10 cellular contexts compared by ENCODE assay signal in genomic region chr13:27168870-27169525, GRCh38. TPM values are rescaled to one million over a fixed set of nuclear protein-coding genes. Genes with fewer than 3 reads are reported as not detected.
A peak's percentile ranks its signal among the peaks of the same experiment; 100 is the strongest.
DNase-seq lines count a peak whose midpoint lies in the region; ATAC-seq, FAIRE-seq and TF ChIP-seq lines count a peak whose summit lies in the region.
"Had no signal": no experiment of that assay in that cellular context is flagged by ENCODE, and none has a peak within 500 bp of the region (broad histone marks: within the 10 kb centered on the region; RNA-seq: fewer than 3 reads in every experiment).

No MANE protein-coding gene starts in this region.

- CTCF ChIA-PET in GM12878 (lab: Yijun Ruan, JAX), result interaction anchor here (1.7 to 1.9 kb wide), 2 partner anchors 24 to 102 kb away, joined by 5 to 6 read pairs; partner anchors contain the start of gene RASL11A

- in situ Hi-C loops in GM23248 (cut with MboI), result no loop called here
- in situ Hi-C loops in GM12878 (cut with MboI), result no loop called here

- no peak for TF ChIP-seq RAD21 in GM12878 (IDR thresholded peaks at IDR 0.05; ENCODE audit: insufficient read depth, low read depth, low read length)

- no peak for FAIRE-seq in GM12878 (lab: Jason Lieb, UNC)

- H3K4me3 ChIP-seq in AG09309 (ENCODE audit: control insufficient read depth, low read depth, low read length) (no peak overlapping the region), GM23248 (peak overlapping the region; percentile 97), GM12878 (peak overlapping the region; percentile 98), muscle layer of colon (ENCODE audit: low read depth in 1 of 2, low read length in 2 of 2) (peak overlapping the region in 1 of 2 donors; percentile 65)

- DNase-seq in AG09309 (ENCODE audit: low read depth) (no peak), GM23248 (peak; percentile 42), GM12878 (ENCODE audit: low read depth, low spot score) (no peak), glomerular visceral epithelial cell (ENCODE audit: extremely low spot score) (no peak), amniotic stem cell (lab: John Stamatoyannopoulos, UW) (no peak)
- no peak for DNase-seq in NK-92 treated with Interleukin-12 subunit alpha and Interleukin-12 subunit beta, amount 100 ng/mL, for 24 hours (lab: John Stamatoyannopoulos, UW)
- DNase-seq: DMS 273 treated with DMSO at 0.1 percent for 48 hours, NCI-H1694 had no signal

- peaks cover 69% of the 10 kb centered on the region for H3K79me2 ChIP-seq in GM23248 (ENCODE audit: insufficient read depth)
- peaks cover 76% of the 10 kb centered on the region for H3K79me2 ChIP-seq in GM12878 (ENCODE audit: control insufficient read depth, insufficient read depth, low read length)

- TF ChIP-seq CTCF in AG09309 (IDR thresholded peaks at IDR 0.05; ENCODE audit: control insufficient read depth, insufficient read depth, low read depth, low read length, missing control alignments) (peak; percentile 6), GM12878 (IDR thresholded peaks at IDR 0.05 in 2 of 3, conservative IDR thresholded peaks at IDR 0.05 in 1 of 3; ENCODE audit: control insufficient read depth in 2 of 3, extremely low read depth in 1 of 3, insufficient read depth in 1 of 3, low read depth in 3 of 3, low read length in 3 of 3) (no peak)

- ATAC-seq in GM12878 (no peak), HG03025 (IDR thresholded peaks at IDR 0.05; ENCODE audit: low FRiP score, unreplicated experiment) (no peak)

- H2AFZ ChIP-seq in GM23248 (no peak overlapping the region), GM12878 (ENCODE audit: control insufficient read depth, low read depth, low read length) (no peak overlapping the region)

- SMC1A ChIA-PET in GM12878 (lab: Charles Lee; ENCODE audit: uncharacterized antibody, unreplicated experiment), result interaction anchor here (1.1 to 12.1 kb wide), 4 partner anchors 8 to 38 kb away, joined by 4 to 169 read pairs (median 60); no protein-coding TSS in a partner anchor

- peaks cover 33% of the 10 kb centered on the region for H3F3A ChIP-seq in GM23248 (ENCODE audit: insufficient read depth)

- H3K4me1 ChIP-seq in GM23248 (ENCODE audit: insufficient read depth) (peaks cover 31% of the 10 kb centered on the region), GM12878 (ENCODE audit: control insufficient read depth, insufficient read depth, low read length) (peaks cover 13% of the 10 kb centered on the region), muscle layer of colon (ENCODE audit: insufficient read depth, low read length) (peaks cover 60% of the 10 kb centered on the region)

- no peaks in the 10 kb centered on the region for H3K9me2 ChIP-seq in GM23248 (ENCODE audit: insufficient read depth)

- no peaks in the 10 kb centered on the region for H3K36me3 ChIP-seq in GM23248 (ENCODE audit: low read depth)
- H3K36me3 ChIP-seq in GM12878 (ENCODE audit: control insufficient read depth in 2 of 2, insufficient read depth in 2 of 2, low read length in 1 of 2), result no peaks in the 10 kb centered on the region
- no peaks in the 10 kb centered on the region for H3K36me3 ChIP-seq in muscle layer of colon (ENCODE audit: insufficient read depth, low read length)

- no peaks in the 10 kb centered on the region for H3K9me3 ChIP-seq in GM23248 (ENCODE audit: low read depth)
- H3K9me3 ChIP-seq in GM12878 (replicated peaks; ENCODE audit: control insufficient read depth, insufficient read depth, low read length), result no peaks in the 10 kb centered on the region
- no peaks in the 10 kb centered on the region for H3K9me3 ChIP-seq in muscle layer of colon (ENCODE audit: low read length)

- BruUV-seq in GM12878 (replicated peaks; lab: Mats Ljungman, UMichigan), result no TSS peak

- intact Hi-C loops in GM12878 (cut with micrococcal nuclease; ENCODE audit: unreplicated experiment), result loop anchor here (10.0 kb wide), 1 partner anchor 186 kb away; no protein-coding TSS in a partner anchor

- POLR2A ChIA-PET in GM12878 (lab: Charles Lee), result interaction anchor here (0.8 to 1.8 kb wide), 3 partner anchors 22 to 49 kb away, joined by 3 to 4 read pairs (median 3); no protein-coding TSS in a partner anchor

- H3K27me3 ChIP-seq in GM23248 (replicated peaks; ENCODE audit: insufficient read depth) (no peaks in the 10 kb centered on the region), GM12878 (replicated peaks in 1 of 2; ENCODE audit: control insufficient read depth in 2 of 2, insufficient read depth in 2 of 2, low read length in 1 of 2) (no peaks in the 10 kb centered on the region), muscle layer of colon (ENCODE audit: control insufficient read depth in 1 of 2, insufficient read depth in 2 of 2, low read length in 2 of 2) (no peaks in the 10 kb centered on the region)

- RAD21 ChIA-PET in GM12878 (lab: Charles Lee; ENCODE audit: unreplicated experiment), result interaction anchor here (1.4 to 7.8 kb wide), 4 partner anchors 20 to 452 kb away, joined by 3 to 56 read pairs (median 30); no protein-coding TSS in a partner anchor

- H3K4me2 ChIP-seq in GM23248 (ENCODE audit: unreplicated experiment), result peak overlapping the region; percentile 97
- H3K4me2 ChIP-seq in GM12878 (ENCODE audit: control insufficient read depth, insufficient read depth), result peak overlapping the region; percentile 41

- no peak for TF ChIP-seq POLR2A in GM12878 (IDR thresholded peaks at IDR 0.05; ENCODE audit: low read depth, low read length)

- H3K9ac ChIP-seq in GM23248 (peak overlapping the region; percentile 95), GM12878 (ENCODE audit: control insufficient read depth, insufficient read depth, low read length) (peak overlapping the region; percentile 45), muscle layer of colon (ENCODE audit: low read length) (no peak overlapping the region)

- H4K20me1 ChIP-seq in GM23248 (ENCODE audit: insufficient read depth) (peaks cover 10% of the 10 kb centered on the region), GM12878 (ENCODE audit: control insufficient read depth, insufficient read depth) (no peaks in the 10 kb centered on the region)

- 27 to 31% methylated on average over 6 of the region's 6 CpGs for WGBS in GM23248 (ENCODE audit: low coverage in 1 of 2, low lambda C conversion rate in 2 of 2, missing lambda C conversion rate in 2 of 2), 2 experiments
- WGBS in GM12878 (ENCODE audit: insufficient coverage, insufficient replicate concordance, low lambda C conversion rate, missing lambda C conversion rate), result 10% methylated on average over 6 of the region's 6 CpGs

- peak overlapping the region; percentile 98 for H3K27ac ChIP-seq in GM23248
- H3K27ac ChIP-seq in GM12878 (ENCODE audit: control insufficient read depth, insufficient read depth), result peak overlapping the region; percentile 89; the same call in 1 of the 2 replicates
- peak overlapping the region; percentile 65 for H3K27ac ChIP-seq in muscle layer of colon (ENCODE audit: low read depth, low read length)

- TF ChIP-seq EP300 in GM12878 (IDR thresholded peaks at IDR 0.05; ENCODE audit: borderline replicate concordance in 1 of 2, control insufficient read depth in 1 of 2, low read depth in 2 of 2, low read length in 2 of 2), result no peak

TF ChIP-seq in GM12878, 131 proteins besides CTCF, POLR2A, EP300 and RAD21 (continues in another document):
- TF ChIP-seq MXI1 (IDR thresholded peaks at IDR 0.05; ENCODE audit: low read depth, low read length) (no peak), JUNB (IDR thresholded peaks at IDR 0.05) (no peak), RB1 (IDR thresholded peaks at IDR 0.05; ENCODE audit: borderline replicate concordance) (no peak), SKIL (IDR thresholded peaks at IDR 0.05; ENCODE audit: low read depth, poor library complexity, severe bottlenecking) (no peak), NBN (IDR thresholded peaks at IDR 0.05) (no peak), MEF2B (IDR thresholded peaks at IDR 0.05; ENCODE audit: partially characterized antibody, poor library complexity, severe bottlenecking) (no peak), CREM (IDR thresholded peaks at IDR 0.05; ENCODE audit: low read depth) (no peak)
- TF ChIP-seq, protein P1, sequence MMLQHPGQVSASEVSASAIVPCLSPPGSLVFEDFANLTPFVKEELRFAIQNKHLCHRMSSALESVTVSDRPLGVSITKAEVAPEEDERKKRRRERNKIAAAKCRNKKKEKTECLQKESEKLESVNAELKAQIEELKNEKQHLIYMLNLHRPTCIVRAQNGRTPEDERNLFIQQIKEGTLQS (IDR thresholded peaks at IDR 0.05; ENCODE audit: borderline replicate concordance, extremely low read depth, low read depth, low read length), result no peak

RNA-seq across cellular contexts. Expression of gene USP12, which starts 2.6 kb away (rescaled TPM):
- total RNA-seq in GM23248 (2014; rRNA removed; shearing (Covaris generic)), result 18.9 and 21.8 TPM in 2 replicates
- polyA plus RNA-seq in GM23248 (2016; fragmentation: Nextera tagmentation; extraction: Ambion mirVana) (16.0 and 16.7 TPM in 2 replicates), GM12878 (2011; rRNA removed) (25.6 and 43.0 TPM in 2 replicates), GM12878 (2014; fragmentation: Illumina TruSeq; extraction: Trizol) (32.2 and 43.5 TPM in 2 replicates), GM12878 (2014; fragmentation: Nextera tagmentation; extraction: Ambion mirVana) (1 to 10 TPM; 3.5 to 9.1 TPM), GM12878 (2014; rRNA removed) (21.0 and 22.6 TPM in 2 replicates), GM12878 (2016; fragmentation: Nextera tagmentation; extraction: Ambion mirVana) (10 to 100 TPM in 1 of 2 experiments, 1 to 10 TPM in 1; 6.4 to 29.6 TPM)
- total RNA-seq in GM12878 (2013; cell fraction: nucleolus; rRNA removed), result 56.8 and 62.0 TPM in 2 replicates
- total RNA-seq in GM12878 (2014; rRNA removed) (23.6 and 25.7 TPM in 2 replicates), GM12878 (2014; rRNA removed; fragmentation: Illumina TruSeq; extraction: Trizol) (30.8 and 33.9 TPM in 2 replicates), GM12878 (2021) (28.4 and 30.7 TPM in 2 replicates)
- 16.7 TPM for polyA plus RNA-seq in GM12878 (2011; ENCODE audit: low read depth)
- 6.6 and 7.8 TPM in 2 replicates for polyA plus RNA-seq in GM12878 (2011; cell fraction: cytosol; rRNA removed)
- 9.3 and 10.5 TPM in 2 replicates for polyA plus RNA-seq in GM12878 (2011; cell fraction: nucleus; rRNA removed)
- polyA plus RNA-seq in GM12878 (2012), result 19.5 and 25.3 TPM in 2 replicates
- polyA minus RNA-seq in GM12878 (2011; rRNA and poly(A)+ RNA removed), result 12.4 and 18.1 TPM in 2 replicates
- 5.6 and 8.2 TPM in 2 replicates for polyA minus RNA-seq in GM12878 (2011; cell fraction: cytosol; rRNA and poly(A)+ RNA removed)
- 10.9 and 12.2 TPM in 2 replicates for polyA minus RNA-seq in GM12878 (2011; cell fraction: nucleus; rRNA and poly(A)+ RNA removed)
